ENCODE assay signal across 9 cellular contexts in genomic region chr3:58167431-58168351, GRCh38. TPM values are rescaled to one million over a fixed set of nuclear protein-coding genes. Genes with fewer than 3 reads are reported as not detected.
DNase-seq lines count a peak whose midpoint lies in the region; ATAC-seq, FAIRE-seq and TF ChIP-seq lines count a peak whose summit lies in the region.
"Had no signal": no experiment of that assay in that cellular context is flagged by ENCODE, and none has a peak within 500 bp of the region (broad histone marks: within the 10 kb centered on the region; RNA-seq: fewer than 3 reads in every experiment).

No MANE protein-coding gene starts in this region.

- ATAC-seq in HG02884 (IDR thresholded peaks at IDR 0.05; ENCODE audit: unreplicated experiment), result no peak

- peak overlapping the region; percentile 54 for H3K4me3 Mint-ChIP-seq in HFFc6
- H3K4me3 Mint-ChIP-seq in progenitor cell of endocrine pancreas (ENCODE audit: low read depth), result no peak overlapping the region
- H3K4me3 Mint-ChIP-seq: activated naive CD8-positive, alpha-beta T cell had no signal

- peaks cover 43% of the 10 kb centered on the region for H3K4me1 Mint-ChIP-seq in HFFc6 (ENCODE audit: low read depth)
- peaks cover 18% of the 10 kb centered on the region for H3K4me1 Mint-ChIP-seq in progenitor cell of endocrine pancreas (ENCODE audit: low read depth)

- DNase-seq in ELR (ENCODE audit: low read depth), result peak; percentile 65
- peak; percentile 59 for DNase-seq in HFFc6
- peak; percentile 14 for DNase-seq in RCC 7860 (ENCODE audit: low spot score)
- DNase-seq in activated naive CD4-positive, alpha-beta T cell treated with Interleukin-2 at 50 U/mL for 16 hours, result peak; percentile 63
- DNase-seq in glomerular visceral epithelial cell (ENCODE audit: extremely low spot score), result peak; percentile 46
- peak; percentile 42 for DNase-seq in progenitor cell of endocrine pancreas (ENCODE audit: low spot score, unreplicated experiment)
- no peak for DNase-seq in cerebellar nuclear complex (lab: John Stamatoyannopoulos, UW)

- peaks cover 40% of the 10 kb centered on the region for H3K36me3 Mint-ChIP-seq in HFFc6 (ENCODE audit: low read depth)
- H3K36me3 Mint-ChIP-seq in progenitor cell of endocrine pancreas (ENCODE audit: insufficient read depth), result peaks cover 26% of the 10 kb centered on the region

- peak; percentile 97 for TF ChIP-seq CTCF in HFFc6 (IDR thresholded peaks at IDR 0.05)
- peak; percentile 77 for TF ChIP-seq CTCF in progenitor cell of endocrine pancreas (IDR thresholded peaks at IDR 0.05; ENCODE audit: unreplicated experiment)

- H3K9me3 Mint-ChIP-seq in HFFc6 (no peaks in the 10 kb centered on the region), progenitor cell of endocrine pancreas (ENCODE audit: low read depth) (no peaks in the 10 kb centered on the region)

- H3K27ac Mint-ChIP-seq in HFFc6 (peak overlapping the region; percentile 81), progenitor cell of endocrine pancreas (no peak overlapping the region)
- H3K27ac Mint-ChIP-seq: activated naive CD8-positive, alpha-beta T cell had no signal

- no peak for FAIRE-seq in RCC 7860 (lab: Jason Lieb, UNC)

- H3K27me3 Mint-ChIP-seq in HFFc6 (ENCODE audit: insufficient read depth), result peaks cover 8% of the 10 kb centered on the region
- H3K27me3 Mint-ChIP-seq in progenitor cell of endocrine pancreas, result no peaks in the 10 kb centered on the region
- H3K27me3 Mint-ChIP-seq: activated naive CD8-positive, alpha-beta T cell had no signal

RNA-seq across cellular contexts. Expression of gene DNASE1L3, which starts 43.1 kb away (rescaled TPM):
- total RNA-seq in HFFc6 (2021; fragmentation: NEBNext Ultra II Directional; extraction: Animal tissue kit (Norgen Biotek cat#: 25700)), result not detected
- total RNA-seq in progenitor cell of endocrine pancreas, result not detected in 2 replicates

Comparison
In these comparisons a context has a peak if more than half of its experiments do, and no peak if none do; other contexts are left out.
1. DNase-seq: peak in ELR (single experiment), HFFc6 (single experiment), RCC 7860 (single experiment), activated naive CD4-positive, alpha-beta T cell treated with Interleukin-2 at 50 U/mL for 16 hours (single experiment), glomerular visceral epithelial cell (single experiment) and progenitor cell of endocrine pancreas (single experiment); none in cerebellar nuclear complex (0 of 2).